36 cellular contexts compared by ENCODE assay signal in the genomic region with DNA sequence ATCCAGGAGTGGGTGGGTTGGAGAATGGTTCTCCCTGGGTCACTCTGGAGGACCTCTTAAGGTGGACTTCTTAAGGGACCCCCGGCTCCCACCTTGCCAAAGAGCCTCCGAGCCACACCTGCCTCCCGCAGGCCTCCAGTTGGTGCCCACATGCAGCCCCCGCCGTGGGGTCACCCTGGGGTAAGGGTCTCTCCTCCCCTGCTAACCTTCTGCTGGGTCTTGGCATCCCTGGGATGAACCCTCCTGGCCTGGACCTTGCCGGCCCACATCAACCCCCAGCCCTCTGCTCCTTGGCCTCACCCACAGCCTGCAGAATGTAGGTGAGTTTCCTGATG. TPM values are rescaled to one million over a fixed set of nuclear protein-coding genes. Genes with fewer than 3 reads are reported as not detected.
"Had no signal": no experiment of that assay in that cellular context is flagged by ENCODE, and none has a peak within 500 bp of the region (broad histone marks: within the 10 kb centered on the region; RNA-seq: fewer than 3 reads in every experiment).

No MANE protein-coding gene starts in this region.

- H3K79me2 ChIP-seq: parathyroid adenoma had no signal

- H3K4me3 ChIP-seq: gastroesophageal sphincter, lung, right atrium auricular region, SK-N-MC, thoracic aorta, vagina had no signal

- H3K4me3 Mint-ChIP-seq: activated CD4-positive, alpha-beta T cell treated with anti-CD3 and anti-CD28 coated beads, Interleukin-2, amount 10 ng/mL, durations not matched to agents 7 days and 5 days; activated CD8-positive, alpha-beta T cell treated with anti-CD3 and anti-CD28 coated beads for 36 hours; activated naive CD4-positive, alpha-beta T cell treated with anti-CD3 and anti-CD28 coated beads for 36 hours; activated naive CD8-positive, alpha-beta T cell treated with anti-CD3 and anti-CD28 coated beads for 36 hours; effector memory CD8-positive, alpha-beta T cell; nephron progenitor cell; stimulated activated effector memory CD8-positive, alpha-beta T cell treated with anti-CD3 and anti-CD28 coated beads, Interleukin-12 subunit alpha, Interleukin-12 subunit beta, amount 100 ng/mL, for 72 hours; stimulated activated naive CD8-positive, alpha-beta T cell treated with anti-CD3 and anti-CD28 coated beads, Interleukin-15, Interleukin-2, amounts not matched to agents 100 ng/mL and 50 ng/mL, for 24 hours; T-helper 17 cell; type B pancreatic cell had no signal

- H3K9ac ChIP-seq: parathyroid adenoma had no signal

- FAIRE-seq: astrocyte, keratinocyte had no signal

- H3K4me1 Mint-ChIP-seq: activated CD4-positive, alpha-beta T cell treated with anti-CD3 and anti-CD28 coated beads, Interleukin-2, amount 10 ng/mL, durations not matched to agents 7 days and 5 days had no signal

- H2AFZ ChIP-seq: parathyroid adenoma had no signal

- H3K9me3 ChIP-seq: gastroesophageal sphincter, right atrium auricular region, thoracic aorta, vagina had no signal

- H3K4me1 ChIP-seq: parathyroid adenoma had no signal

- H3K27me3 ChIP-seq: right atrium auricular region, vagina had no signal

- H3K36me3 Mint-ChIP-seq: activated naive CD8-positive, alpha-beta T cell treated with anti-CD3 and anti-CD28 coated beads for 36 hours; stimulated activated effector memory CD8-positive, alpha-beta T cell treated with anti-CD3 and anti-CD28 coated beads, Interleukin-12 subunit alpha, Interleukin-12 subunit beta, amount 100 ng/mL, for 72 hours; type B pancreatic cell had no signal

- H3K9me3 Mint-ChIP-seq: activated CD4-positive, alpha-beta T cell treated with anti-CD3 and anti-CD28 coated beads, Interleukin-2, amount 10 ng/mL, durations not matched to agents 7 days and 5 days; activated CD8-positive, alpha-beta T cell treated with anti-CD3 and anti-CD28 coated beads for 36 hours; activated naive CD4-positive, alpha-beta T cell treated with anti-CD3 and anti-CD28 coated beads for 36 hours; activated naive CD8-positive, alpha-beta T cell treated with anti-CD3 and anti-CD28 coated beads for 36 hours; effector memory CD8-positive, alpha-beta T cell; stimulated activated effector memory CD8-positive, alpha-beta T cell treated with anti-CD3 and anti-CD28 coated beads, Interleukin-12 subunit alpha, Interleukin-12 subunit beta, amount 100 ng/mL, for 72 hours; stimulated activated naive CD8-positive, alpha-beta T cell treated with anti-CD3 and anti-CD28 coated beads, Interleukin-15, Interleukin-2, amounts not matched to agents 100 ng/mL and 50 ng/mL, for 24 hours; type B pancreatic cell had no signal

- H3K36me3 ChIP-seq: brain microvascular endothelial cell, gastroesophageal sphincter, right atrium auricular region, thoracic aorta, vagina had no signal

- H3K27ac Mint-ChIP-seq: activated CD4-positive, alpha-beta T cell treated with anti-CD3 and anti-CD28 coated beads, Interleukin-2, amount 10 ng/mL, durations not matched to agents 7 days and 5 days; activated CD8-positive, alpha-beta T cell treated with anti-CD3 and anti-CD28 coated beads for 36 hours; activated naive CD4-positive, alpha-beta T cell treated with anti-CD3 and anti-CD28 coated beads for 36 hours; activated naive CD8-positive, alpha-beta T cell treated with anti-CD3 and anti-CD28 coated beads for 36 hours; effector memory CD8-positive, alpha-beta T cell; nephron progenitor cell; stimulated activated effector memory CD8-positive, alpha-beta T cell treated with anti-CD3 and anti-CD28 coated beads, Interleukin-12 subunit alpha, Interleukin-12 subunit beta, amount 100 ng/mL, for 72 hours; stimulated activated naive CD8-positive, alpha-beta T cell treated with anti-CD3 and anti-CD28 coated beads, Interleukin-15, Interleukin-2, amounts not matched to agents 100 ng/mL and 50 ng/mL, for 24 hours; T-helper 17 cell; type B pancreatic cell had no signal

- DNase-seq: activated CD4-positive, alpha-beta T cell treated with anti-CD3 and anti-CD28 coated beads for 1 hour; activated CD4-positive, alpha-beta T cell treated with anti-CD3 and anti-CD28 coated beads, Interleukin-2, amount 10 ng/mL, durations not matched to agents 7 days and 5 days; activated CD8-positive, alpha-beta T cell treated with anti-CD3 and anti-CD28 coated beads for 36 hours; activated naive CD4-positive, alpha-beta T cell treated with anti-CD3 and anti-CD28 coated beads for 36 hours; activated naive CD8-positive, alpha-beta T cell treated with anti-CD3 and anti-CD28 coated beads for 36 hours; activated T-cell treated with anti-CD3 and anti-CD28 coated beads, Interleukin-2, amount 50 U/mL, for 48 hours; amniotic stem cell; brain microvascular endothelial cell; caudate nucleus; cortex of kidney; effector memory CD8-positive, alpha-beta T cell; erythroblast; hippocampal formation; mesendoderm; stimulated activated CD4-positive, alpha-beta T cell treated with anti-CD3 and anti-CD28 coated beads, Interleukin-4, amount 100 ng/mL, for 24 hours; T1000 had no signal

- H3K27ac ChIP-seq: brain microvascular endothelial cell, gastroesophageal sphincter, parathyroid adenoma, right atrium auricular region, SK-N-MC, thoracic aorta, vagina had no signal

- ATAC-seq: activated CD8-positive, alpha-beta T cell treated with anti-CD3 and anti-CD28 coated beads for 36 hours; effector memory CD8-positive, alpha-beta T cell; gastroesophageal sphincter; stimulated activated effector memory CD8-positive, alpha-beta T cell treated with anti-CD3 and anti-CD28 coated beads, Interleukin-12 subunit alpha, Interleukin-12 subunit beta, amount 100 ng/mL, for 72 hours; T-helper 17 cell had no signal

RNA-seq across cellular contexts. Expression of a gene that starts 12.5 kb away (rescaled TPM):
- total RNA-seq: activated CD4-positive, alpha-beta T cell treated with anti-CD3 and anti-CD28 coated beads, Interleukin-2, amount 10 ng/mL, durations not matched to agents 7 days and 5 days; activated CD8-positive, alpha-beta T cell treated with anti-CD3 and anti-CD28 coated beads for 36 hours; activated naive CD4-positive, alpha-beta T cell treated with anti-CD3 and anti-CD28 coated beads for 36 hours; activated naive CD8-positive, alpha-beta T cell treated with anti-CD3 and anti-CD28 coated beads for 36 hours; astrocyte; chondrocyte; myocyte; pulmonary artery endothelial cell; right atrium auricular region; skeletal muscle tissue; subcutaneous adipose tissue; T-helper 17 cell; vagina had no signal
- polyA plus RNA-seq: keratinocyte had no signal

RNA-seq across cellular contexts. Expression of a gene that starts 25.6 kb away (rescaled TPM):
- total RNA-seq: activated CD4-positive, alpha-beta T cell treated with anti-CD3 and anti-CD28 coated beads, Interleukin-2, amount 10 ng/mL, durations not matched to agents 7 days and 5 days; activated CD8-positive, alpha-beta T cell treated with anti-CD3 and anti-CD28 coated beads for 36 hours; activated naive CD4-positive, alpha-beta T cell treated with anti-CD3 and anti-CD28 coated beads for 36 hours; activated naive CD8-positive, alpha-beta T cell treated with anti-CD3 and anti-CD28 coated beads for 36 hours; astrocyte; chondrocyte; mononuclear cell; myocyte; pulmonary artery endothelial cell; right atrium auricular region; skeletal muscle tissue; T-helper 17 cell; thoracic aorta; vagina had no signal
- polyA plus RNA-seq: keratinocyte had no signal
